Comparison of ENCODE assay signal across 22 cellular contexts in genomic region chr1:243903023-243903422, GRCh38. TPM values are rescaled to one million over a fixed set of nuclear protein-coding genes. Genes with fewer than 3 reads are reported as not detected.
A peak's percentile ranks its signal among the peaks of the same experiment; 100 is the strongest.
DNase-seq lines count a peak whose midpoint lies in the region; ATAC-seq, FAIRE-seq and TF ChIP-seq lines count a peak whose summit lies in the region.
"Had no signal": no experiment of that assay in that cellular context is flagged by ENCODE, and none has a peak within 500 bp of the region (broad histone marks: within the 10 kb centered on the region; RNA-seq: fewer than 3 reads in every experiment).

No MANE protein-coding gene starts in this region.

- no peak for ATAC-seq in CD8-positive, alpha-beta T cell
- ATAC-seq: A549, Panc1 had no signal

- H3K9me3 Mint-ChIP-seq in neural crest cell, result no peaks in the 10 kb centered on the region
- no peaks in the 10 kb centered on the region for H3K9me3 Mint-ChIP-seq in CD8-positive, alpha-beta T cell
- H3K9me3 Mint-ChIP-seq in MCF 10A (ENCODE audit: unreplicated experiment), result no peaks in the 10 kb centered on the region
- H3K9me3 Mint-ChIP-seq: CD4-positive, alpha-beta memory T cell had no signal

- no peak overlapping the region for H3K27ac ChIP-seq in CD8-positive, alpha-beta T cell (ENCODE audit: low read depth, low read length)
- H3K27ac ChIP-seq: A549, BLaER1, HL-60, SJCRH30 had no signal

- BruUV-seq in MCF 10A (replicated peaks; lab: Mats Ljungman, UMichigan), result no TSS peak

- FAIRE-seq in GM19239 (lab: Jason Lieb, UNC), result no peak
- FAIRE-seq: A549, G401.6 had no signal

- H3K27ac Mint-ChIP-seq in neural crest cell (ENCODE audit: unreplicated experiment) (no peak overlapping the region), MCF 10A (ENCODE audit: low read depth, unreplicated experiment) (no peak overlapping the region)
- no peak overlapping the region for H3K27ac Mint-ChIP-seq in CD8-positive, alpha-beta T cell

- TF ChIP-seq CTCF in neural crest cell (conservative IDR thresholded peaks at IDR 0.05) (no peak), MCF 10A (IDR thresholded peaks at IDR 0.05; ENCODE audit: unreplicated experiment) (no peak)
- no peak for TF ChIP-seq CTCF in CD8-positive, alpha-beta T cell (IDR thresholded peaks at IDR 0.05)

- POLR2A ChIA-PET in CD8-positive, alpha-beta T cell (lab: Charles Lee), result no interaction called here
- POLR2A ChIA-PET in MCF 10A (lab: Yijun Ruan, JAX), result interaction anchor here (0.6 to 1.4 kb wide), 3 partner anchors 7 to 73 kb away, joined by 3 to 4 read pairs (median 3); no protein-coding TSS in a partner anchor

- H3K27me3 Mint-ChIP-seq in neural crest cell (ENCODE audit: low read depth) (no peaks in the 10 kb centered on the region), MCF 10A (ENCODE audit: insufficient read depth, unreplicated experiment) (peaks cover 56% of the 10 kb centered on the region)
- peaks cover 3% of the 10 kb centered on the region for H3K27me3 Mint-ChIP-seq in CD8-positive, alpha-beta T cell (ENCODE audit: low read depth)

- intact Hi-C loops in CD8-positive, alpha-beta T cell (cut with DNase I, micrococcal nuclease), result no loop called here
- intact Hi-C loops in MCF 10A (cut with micrococcal nuclease), result no loop called here

- no peaks in the 10 kb centered on the region for H3K4me1 ChIP-seq in CD8-positive, alpha-beta T cell (ENCODE audit: insufficient read depth, low read length)
- H3K4me1 ChIP-seq: A549, BLaER1, HAP-1, SJCRH30 had no signal

- CTCF ChIA-PET in CD8-positive, alpha-beta T cell (lab: Charles Lee), result no interaction called here
- CTCF ChIA-PET in MCF 10A (lab: Yijun Ruan, JAX), result interaction anchor here (1.1 kb wide), 2 partner anchors 12 to 22 kb away, joined by 3 to 4 read pairs; no protein-coding TSS in a partner anchor

- no peak overlapping the region for H3K4me3 ChIP-seq in CD8-positive, alpha-beta T cell (ENCODE audit: low read depth, low read length)
- H3K4me3 ChIP-seq: A549, BLaER1, HAP-1, MG63, SJCRH30 had no signal

- no peaks in the 10 kb centered on the region for H3K9me3 ChIP-seq in CD8-positive, alpha-beta T cell (ENCODE audit: low read length)
- H3K9me3 ChIP-seq: A549, BLaER1, HAP-1, MG63, SJCRH30 had no signal

- peak overlapping the region; percentile 5 for H3K4me3 Mint-ChIP-seq in neural crest cell
- no peak overlapping the region for H3K4me3 Mint-ChIP-seq in CD8-positive, alpha-beta T cell
- no peak overlapping the region for H3K4me3 Mint-ChIP-seq in MCF 10A (ENCODE audit: unreplicated experiment)
- H3K4me3 Mint-ChIP-seq: CD4-positive, alpha-beta memory T cell had no signal

- in situ Hi-C loops in G401 (cut with HindIII; ENCODE audit: low sequenced_read_pairs), result no loop called here

- H3K36me3 ChIP-seq in CD8-positive, alpha-beta T cell (ENCODE audit: insufficient read depth, low read length), result no peaks in the 10 kb centered on the region
- H3K36me3 ChIP-seq: BLaER1, HAP-1, MG63, SJCRH30 had no signal

- H3K4me1 Mint-ChIP-seq in neural crest cell (peaks cover 26% of the 10 kb centered on the region), MCF 10A (ENCODE audit: insufficient read depth, unreplicated experiment) (no peaks in the 10 kb centered on the region)
- H3K4me1 Mint-ChIP-seq in CD8-positive, alpha-beta T cell (ENCODE audit: low read depth), result no peaks in the 10 kb centered on the region
- H3K4me1 Mint-ChIP-seq: CD4-positive, alpha-beta memory T cell had no signal

- DNase-seq in Ammon's horn (ENCODE audit: low spot score), result peak; percentile 54
- DNase-seq in G401 (ENCODE audit: low spot score), result peak; percentile 58
- peak; percentile 47 for DNase-seq in cerebellar cortex (ENCODE audit: low spot score)
- no peak for DNase-seq in neural crest cell (ENCODE audit: low read depth, low spot score)
- no peak for DNase-seq in CD8-positive, alpha-beta T cell
- DNase-seq in NCI-H1436 (lab: John Stamatoyannopoulos, UW), result no peak
- no peak for DNase-seq in GM19239 (ENCODE audit: insufficient read length, low spot score)
- DNase-seq in MCF 10A (ENCODE audit: unreplicated experiment), result no peak
- DNase-seq: CD4-positive, alpha-beta memory T cell; DND-41; IMR-90; MG63; NCI-H1048; NCI-H187; NCI-H526 treated with DMSO at 0.1 percent for 48 hours; SJCRH30 had no signal

- H3K27me3 ChIP-seq in CD8-positive, alpha-beta T cell (ENCODE audit: insufficient read depth, low read length), result no peaks in the 10 kb centered on the region
- H3K27me3 ChIP-seq: BLaER1, SJCRH30 had no signal

- H3K36me3 Mint-ChIP-seq in neural crest cell (ENCODE audit: low read depth) (no peaks in the 10 kb centered on the region), MCF 10A (ENCODE audit: insufficient read depth, unreplicated experiment) (no peaks in the 10 kb centered on the region)
- no peaks in the 10 kb centered on the region for H3K36me3 Mint-ChIP-seq in CD8-positive, alpha-beta T cell
- H3K36me3 Mint-ChIP-seq: CD4-positive, alpha-beta memory T cell had no signal

RNA-seq across cellular contexts. Expression of gene AKT3, which starts 53.0 kb away (rescaled TPM):
- 8.5 and 9.5 TPM in 2 replicates for total RNA-seq in G401 (2014; rRNA removed; shearing (Covaris generic))
- total RNA-seq in neural crest cell (38.2 and 41.3 TPM in 2 replicates), MCF 10A (2022) (31.9 and 35.0 TPM in 2 replicates)
- total RNA-seq in CD8-positive, alpha-beta T cell, result 10 to 100 TPM; 76.6 to 83.2 TPM

Comparison
In these comparisons a context has a peak if more than half of its experiments do, and no peak if none do; other contexts are left out.
1. DNase-seq: peak in Ammon's horn (single experiment), G401 (single experiment) and cerebellar cortex (single experiment); none in neural crest cell (single experiment), CD8-positive, alpha-beta T cell (0 of 7), NCI-H1436 (single experiment), GM19239 (single experiment) and MCF 10A (single experiment).